13 cellular contexts compared by ENCODE assay signal in genomic region chr2:127413782-127414743, GRCh38. TPM values are rescaled to one million over a fixed set of nuclear protein-coding genes. Genes with fewer than 3 reads are reported as not detected.
A peak's percentile ranks its signal among the peaks of the same experiment; 100 is the strongest.
DNase-seq lines count a peak whose midpoint lies in the region; TF ChIP-seq lines count a peak whose summit lies in the region.
"Had no signal": no experiment of that assay in that cellular context is flagged by ENCODE, and none has a peak within 500 bp of the region (broad histone marks: within the 10 kb centered on the region; RNA-seq: fewer than 3 reads in every experiment).

No MANE protein-coding gene starts in this region.

- in situ Hi-C loops in GM23248 (cut with MboI), result no loop called here

- intact Hi-C loops in sigmoid colon (cut with DNase I), result no loop called here

- no peaks in the 10 kb centered on the region for H4K20me1 ChIP-seq in GM23248 (ENCODE audit: insufficient read depth)

- H3K27me3 ChIP-seq in GM23248 (replicated peaks; ENCODE audit: insufficient read depth) (no peaks in the 10 kb centered on the region), sigmoid colon (peaks cover 6 to 39% (median 33%) of the 10 kb centered on the region in 3 donors)
- H3K27me3 ChIP-seq: ascending aorta had no signal

- H3F3A ChIP-seq in GM23248 (ENCODE audit: insufficient read depth), result peaks cover 45% of the 10 kb centered on the region

- H3K9me3 ChIP-seq in GM23248 (ENCODE audit: low read depth), result no peaks in the 10 kb centered on the region
- H3K9me3 ChIP-seq in sigmoid colon, result no peaks in the 10 kb centered on the region
- H3K9me3 ChIP-seq: ascending aorta had no signal

- H3K4me1 ChIP-seq in GM23248 (ENCODE audit: insufficient read depth), result peaks cover 41% of the 10 kb centered on the region
- H3K4me1 ChIP-seq in sigmoid colon, result peaks cover 0 to 29% (median 21%) of the 10 kb centered on the region in 4 donors

- H3K9ac ChIP-seq in GM23248, result 0 out of 2 replicates have a peak overlapping the region, but pooled peaks have one; percentile 35

- H3K9me2 ChIP-seq in GM23248 (ENCODE audit: insufficient read depth), result no peaks in the 10 kb centered on the region

- 72 to 74% methylated on average over 8 of the region's 8 CpGs for WGBS in GM23248 (ENCODE audit: low coverage in 1 of 2, low lambda C conversion rate in 2 of 2, missing lambda C conversion rate in 2 of 2), 2 experiments
- 82 to 84% methylated on average over 8 of the region's 8 CpGs for WGBS in sigmoid colon, 2 donors

- H3K27ac ChIP-seq in GM23248 (peak overlapping the region; percentile 60), sigmoid colon (no peak overlapping the region)

- no peak overlapping the region for H3K4me3 ChIP-seq in GM23248
- no peak overlapping the region for H3K4me3 ChIP-seq in sigmoid colon
- H3K4me3 ChIP-seq: ascending aorta, lung had no signal

- H2AFZ ChIP-seq in GM23248, result 0 out of 2 replicates have a peak overlapping the region, but pooled peaks have one; percentile 6

- H3K4me2 ChIP-seq in GM23248 (ENCODE audit: unreplicated experiment), result peak overlapping the region; percentile 40

- H3K36me3 ChIP-seq in GM23248 (ENCODE audit: low read depth) (no peaks in the 10 kb centered on the region), sigmoid colon (no peaks in the 10 kb centered on the region)
- H3K36me3 ChIP-seq: ascending aorta had no signal

- TF ChIP-seq POLR2A in sigmoid colon (IDR thresholded peaks at IDR 0.05), result no peak

- no peak for TF ChIP-seq CTCF in sigmoid colon (IDR thresholded peaks at IDR 0.05)

- no peak for TF ChIP-seq EP300 in sigmoid colon (IDR thresholded peaks at IDR 0.05)

- H3K79me2 ChIP-seq in GM23248 (ENCODE audit: insufficient read depth), result no peaks in the 10 kb centered on the region

- DNase-seq in A172 (ENCODE audit: low spot score) (peak; percentile 53), GM23248 (peak; percentile 81), amniotic epithelial cell (ENCODE audit: low read depth) (peak; percentile 69), iris pigment epithelial cell (ENCODE audit: low read depth) (peak; percentile 67), NCI-H1092 treated with DMSO at 0.1 percent for 48 hours (lab: John Stamatoyannopoulos, UW) (no peak), sigmoid colon (no peak), cortex of kidney (lab: John Stamatoyannopoulos, UW) (no peak)
- DNase-seq in stimulated activated CD4-positive, alpha-beta T cell treated with anti-CD3 and anti-CD28 coated beads, Interleukin-12 subunit alpha, Interleukin-12 subunit beta, amount 100 ng/mL, for 4 hours, result no peak
- DNase-seq: NCI-H526, small intestine, T-helper 17 cell had no signal

RNA-seq across cellular contexts. Expression of gene PROC, which starts 4.2 kb away (rescaled TPM):
- 2.7 and 2.8 TPM in 2 replicates for total RNA-seq in A172 (2014; rRNA removed; shearing (Covaris generic))
- total RNA-seq in GM23248 (2014; rRNA removed; shearing (Covaris generic)), result not detected in 2 replicates
- polyA plus RNA-seq in GM23248 (2016; fragmentation: Nextera tagmentation; extraction: Ambion mirVana) (not detected in 2 replicates), sigmoid colon (1 to 10 TPM; 1.4 to 7.8 (median 1.8) TPM)
- not detected for total RNA-seq in sigmoid colon
- total RNA-seq: ascending aorta, T-helper 17 cell had no signal

RNA-seq across cellular contexts. Expression of gene MAP3K2, which starts 26.3 kb away (rescaled TPM):
- total RNA-seq in A172 (2014; rRNA removed; shearing (Covaris generic)), result 43.3 and 47.5 TPM in 2 replicates
- total RNA-seq in GM23248 (2014; rRNA removed; shearing (Covaris generic)), result 39.6 and 41.0 TPM in 2 replicates
- 32.9 and 36.7 TPM in 2 replicates for polyA plus RNA-seq in GM23248 (2016; fragmentation: Nextera tagmentation; extraction: Ambion mirVana)
- 10 to 100 TPM; 39.9 to 52.2 (median 47.7) TPM for total RNA-seq in sigmoid colon
- 10 to 100 TPM in 1 of 3 donors, 1 to 10 TPM in 2; 9.0 to 10.4 (median 9.2) TPM for polyA plus RNA-seq in sigmoid colon

Comparison
In these comparisons a context has a peak if more than half of its experiments do, and no peak if none do; other contexts are left out.
1. DNase-seq: peak in A172 (single experiment), GM23248 (single experiment), amniotic epithelial cell (single experiment) and iris pigment epithelial cell (single experiment); none in NCI-H1092 treated with DMSO at 0.1 percent for 48 hours (single experiment), sigmoid colon (single experiment), cortex of kidney (single experiment) and stimulated activated CD4-positive, alpha-beta T cell treated with anti-CD3 and anti-CD28 coated beads, Interleukin-12 subunit alpha, Interleukin-12 subunit beta, amount 100 ng/mL, for 4 hours (single experiment).